ENCODE assay signal across 1 cellular context in genomic region chr14:74762917-74763802, GRCh38.
A peak's percentile ranks its signal among the peaks of the same experiment; 100 is the strongest.
TF ChIP-seq lines count a peak whose summit lies in the region.

TSS of gene YLPM1 (plus strand) at chr14:74763316. CDS start at chr14:74763490, 174 bp downstream.

TF ChIP-seq in HepG2, 621 proteins besides CTCF, POLR2A, EP300 and RAD21 (continued from another document and continues in another):
- TF ChIP-seq IRF9 (CRISPR knock-in tag; IDR thresholded peaks at IDR 0.05; ENCODE audit: borderline replicate concordance), result peak; percentile 50; the same call in 1 of the 2 replicates
- TF ChIP-seq MYPOP (CRISPR knock-in tag; IDR thresholded peaks at IDR 0.05), result 0 out of 2 replicates have a peak, but pooled peaks have one; percentile 44
- no peak for TF ChIP-seq FOXO4 (CRISPR knock-in tag; conservative IDR thresholded peaks at IDR 0.05)
- no peak for TF ChIP-seq CAMTA2 (CRISPR knock-in tag; IDR thresholded peaks at IDR 0.05; ENCODE audit: borderline replicate concordance)
- peak; percentile 90 for TF ChIP-seq KMT2A (CRISPR knock-in tag; IDR thresholded peaks at IDR 0.05)
- no peak for TF ChIP-seq MAFF (IDR thresholded peaks at IDR 0.05; ENCODE audit: low read depth, low read length)
- TF ChIP-seq ZNF512B (CRISPR knock-in tag; IDR thresholded peaks at IDR 0.05; ENCODE audit: borderline replicate concordance), result no peak
- TF ChIP-seq CBFB (CRISPR knock-in tag; IDR thresholded peaks at IDR 0.05), result 0 out of 2 replicates have a peak, but pooled peaks have one; percentile 50
- TF ChIP-seq ZNF776 (CRISPR knock-in tag; IDR thresholded peaks at IDR 0.05), result peak; percentile 76; the same call in 1 of the 2 replicates
- no peak for TF ChIP-seq ZSCAN25 (CRISPR knock-in tag; IDR thresholded peaks at IDR 0.05)
- no peak for TF ChIP-seq PPARG (CRISPR knock-in tag; conservative IDR thresholded peaks at IDR 0.05)
- TF ChIP-seq ZNF768 (CRISPR knock-in tag; IDR thresholded peaks at IDR 0.05), result peak; percentile 70; the same call in 1 of the 2 replicates
- peak; percentile 80; the same call in 1 of the 2 replicates for TF ChIP-seq ZNF788 (CRISPR knock-in tag; IDR thresholded peaks at IDR 0.05; ENCODE audit: borderline replicate concordance)
- no peak for TF ChIP-seq CCDC6 (CRISPR knock-in tag; IDR thresholded peaks at IDR 0.05)
- TF ChIP-seq SKIL (CRISPR knock-in tag; IDR thresholded peaks at IDR 0.05; ENCODE audit: borderline replicate concordance), result no peak
- no peak for TF ChIP-seq ZNF3 (CRISPR knock-in tag; IDR thresholded peaks at IDR 0.05)
- TF ChIP-seq ZNF407 (CRISPR knock-in tag; IDR thresholded peaks at IDR 0.05; ENCODE audit: not compliant biosample characterization), result peak; percentile 75
- TF ChIP-seq CREBL2 (CRISPR knock-in tag; IDR thresholded peaks at IDR 0.05; ENCODE audit: borderline replicate concordance), result no peak
- no peak for TF ChIP-seq TCF7 (IDR thresholded peaks at IDR 0.05; ENCODE audit: low read depth)
- TF ChIP-seq NFATC3 (CRISPR knock-in tag; IDR thresholded peaks at IDR 0.05), result 0 out of 2 replicates have a peak, but pooled peaks have one; percentile 20
- no peak for TF ChIP-seq STAG1 (CRISPR knock-in tag; IDR thresholded peaks at IDR 0.05)
- peak; percentile 78; the same call in 1 of the 2 replicates for TF ChIP-seq ZNF256 (CRISPR knock-in tag; conservative IDR thresholded peaks at IDR 0.05)
- peak; percentile 91 for TF ChIP-seq GATAD1 (CRISPR knock-in tag; IDR thresholded peaks at IDR 0.05)
- no peak; the same call in 1 of the 2 replicates for TF ChIP-seq ZNF451 (CRISPR knock-in tag; IDR thresholded peaks at IDR 0.05)
- no peak for TF ChIP-seq ZC3H4 (CRISPR knock-in tag; IDR thresholded peaks at IDR 0.05; ENCODE audit: borderline replicate concordance)
- peak; percentile 68; the same call in 1 of the 2 replicates for TF ChIP-seq DNMT1 (CRISPR knock-in tag; IDR thresholded peaks at IDR 0.05)
- TF ChIP-seq NR2F6 (IDR thresholded peaks at IDR 0.05), result no peak
- TF ChIP-seq NR2F6 (CRISPR knock-in tag; IDR thresholded peaks at IDR 0.05), result peak; percentile 26; the same call in 1 of the 2 replicates
- TF ChIP-seq ZBTB7A (CRISPR knock-in tag; IDR thresholded peaks at IDR 0.05), result no peak
- peak; percentile 69; the same call in 1 of the 2 replicates for TF ChIP-seq DMAP1 (CRISPR knock-in tag; IDR thresholded peaks at IDR 0.05)
- no peak for TF ChIP-seq BCL6 (CRISPR knock-in tag; IDR thresholded peaks at IDR 0.05)
- no peak for TF ChIP-seq FUBP1 (CRISPR knock-in tag; IDR thresholded peaks at IDR 0.05; ENCODE audit: borderline replicate concordance)
- no peak for TF ChIP-seq ZNF615 (CRISPR knock-in tag; IDR thresholded peaks at IDR 0.05; ENCODE audit: borderline replicate concordance)
- 0 out of 2 replicates have a peak, but pooled peaks have one; percentile 66 for TF ChIP-seq ARID2 (CRISPR knock-in tag; IDR thresholded peaks at IDR 0.05; ENCODE audit: borderline replicate concordance)
- TF ChIP-seq PRDM15 (CRISPR knock-in tag; IDR thresholded peaks at IDR 0.05), result peak; percentile 65
- TF ChIP-seq ZFYVE20 (CRISPR knock-in tag; IDR thresholded peaks at IDR 0.05; ENCODE audit: borderline replicate concordance, low read depth), result no peak
